In genomic region chr4:128061566-128062536, GRCh38 we compare ENCODE assay signal across 8 cellular contexts. TPM values are rescaled to one million over a fixed set of nuclear protein-coding genes. Genes with fewer than 3 reads are reported as not detected.
A peak's percentile ranks its signal among the peaks of the same experiment; 100 is the strongest.
DNase-seq lines count a peak whose midpoint lies in the region; ATAC-seq and TF ChIP-seq lines count a peak whose summit lies in the region.

No MANE protein-coding gene starts in this region.

- CTCF ChIA-PET in activated CD8-positive, alpha-beta T cell treated with anti-CD3 and anti-CD28 coated beads for 36 hours (lab: Charles Lee), result interaction anchor here (0.7 to 2.5 kb wide), 4 partner anchors 11 to 750 kb away, joined by 3 to 13 read pairs (median 4); no protein-coding TSS in a partner anchor

- H3K4me3 Mint-ChIP-seq in activated CD8-positive, alpha-beta T cell treated with anti-CD3 and anti-CD28 coated beads for 36 hours, result peak overlapping the region; percentile 84

- H3K9me3 ChIP-seq in ectodermal cell (ENCODE audit: control insufficient read depth, low read length), result no peaks in the 10 kb centered on the region

- 0% methylated on average over 101 of the region's 101 CpGs for WGBS in ectodermal cell, 2 experiments

- no peaks in the 10 kb centered on the region for H3K36me3 ChIP-seq in ectodermal cell (ENCODE audit: control insufficient read depth, insufficient read depth, low read length)

- H3K4me1 ChIP-seq in ectodermal cell (ENCODE audit: control insufficient read depth, insufficient read depth, low read length), result no peaks in the 10 kb centered on the region

- H3K27me3 ChIP-seq in ectodermal cell (ENCODE audit: control insufficient read depth, insufficient read depth, low read length, poor library complexity, severe bottlenecking), result no peaks in the 10 kb centered on the region

- no peak for TF ChIP-seq CTCF in activated CD8-positive, alpha-beta T cell treated with anti-CD3 and anti-CD28 coated beads for 36 hours (IDR thresholded peaks at IDR 0.05)

- ATAC-seq in GM19025 (IDR thresholded peaks at IDR 0.05; ENCODE audit: low read depth, unreplicated experiment) (peak; percentile 31), HG03175 (IDR thresholded peaks at IDR 0.05; ENCODE audit: unreplicated experiment) (peak; percentile 46)
- peak; percentile 21 for ATAC-seq in activated CD8-positive, alpha-beta T cell treated with anti-CD3 and anti-CD28 coated beads for 36 hours

- peak overlapping the region; percentile 60 for H3K4me3 ChIP-seq in ectodermal cell (ENCODE audit: insufficient read depth, low read depth, low read length)

- intact Hi-C loops in activated CD8-positive, alpha-beta T cell treated with anti-CD3 and anti-CD28 coated beads for 36 hours (cut with micrococcal nuclease), result loop anchor here (5.0 kb wide), 2 partner anchors 95 to 225 kb away; partner anchors contain the start of genes ABHD18, MFSD8 and PGRMC2

- peaks cover 17% of the 10 kb centered on the region for H3K4me1 Mint-ChIP-seq in activated CD8-positive, alpha-beta T cell treated with anti-CD3 and anti-CD28 coated beads for 36 hours (ENCODE audit: low read depth)

- H3K9me3 Mint-ChIP-seq in activated CD8-positive, alpha-beta T cell treated with anti-CD3 and anti-CD28 coated beads for 36 hours, result no peaks in the 10 kb centered on the region

- H3K36me3 Mint-ChIP-seq in activated CD8-positive, alpha-beta T cell treated with anti-CD3 and anti-CD28 coated beads for 36 hours (ENCODE audit: low read depth), result no peaks in the 10 kb centered on the region

- POLR2A ChIA-PET in activated CD8-positive, alpha-beta T cell treated with anti-CD3 and anti-CD28 coated beads for 36 hours (lab: Charles Lee), result interaction anchor here (0.9 to 2.8 kb wide), 9 partner anchors 9 to 225 kb away, joined by 3 to 17 read pairs (median 4); partner anchors contain the start of genes ABHD18, MFSD8 and PLK4

- peak overlapping the region; percentile 72 for H3K27ac Mint-ChIP-seq in activated CD8-positive, alpha-beta T cell treated with anti-CD3 and anti-CD28 coated beads for 36 hours

- DNase-seq in Ammon's horn (ENCODE audit: low spot score), result peak; percentile 62
- peak; percentile 54 to 74 for DNase-seq in NCI-H524 (lab: John Stamatoyannopoulos, UW)
- DNase-seq in activated CD8-positive, alpha-beta T cell treated with anti-CD3 and anti-CD28 coated beads for 36 hours, result peak; percentile 71
- DNase-seq in medulla oblongata (ENCODE audit: extremely low spot score), result peak; percentile 53
- DNase-seq in stimulated activated CD4-positive, alpha-beta T cell treated with anti-CD3 and anti-CD28 coated beads, TNF-alpha, amount 100 ng/mL, for 4 hours (ENCODE audit: low read depth in 3 of 3), result peak; percentile 43 to 50 (median 44)

- H3K27me3 Mint-ChIP-seq in activated CD8-positive, alpha-beta T cell treated with anti-CD3 and anti-CD28 coated beads for 36 hours, result no peaks in the 10 kb centered on the region

- H3K27ac ChIP-seq in ectodermal cell (ENCODE audit: insufficient read depth, low read depth, low read length, poor library complexity, severe bottlenecking), result no peak overlapping the region

RNA-seq across cellular contexts. Expression of gene LARP1B, which starts 0.7 kb away (rescaled TPM):
- total RNA-seq in activated CD8-positive, alpha-beta T cell treated with anti-CD3 and anti-CD28 coated beads for 36 hours, result 10 to 100 TPM; 23.8 to 23.9 TPM
- polyA plus RNA-seq in ectodermal cell (2013, experiment 1 of 4), result 9.3 TPM
- 10.5 TPM for polyA plus RNA-seq in ectodermal cell (2013, experiment 2 of 4)
- 8.9 TPM for polyA plus RNA-seq in ectodermal cell (2013, experiment 3 of 4)
- polyA plus RNA-seq in ectodermal cell (2013, experiment 4 of 4), result 10.0 TPM
